Comparison of ENCODE assay signal across 1 cellular context in the genomic region with DNA sequence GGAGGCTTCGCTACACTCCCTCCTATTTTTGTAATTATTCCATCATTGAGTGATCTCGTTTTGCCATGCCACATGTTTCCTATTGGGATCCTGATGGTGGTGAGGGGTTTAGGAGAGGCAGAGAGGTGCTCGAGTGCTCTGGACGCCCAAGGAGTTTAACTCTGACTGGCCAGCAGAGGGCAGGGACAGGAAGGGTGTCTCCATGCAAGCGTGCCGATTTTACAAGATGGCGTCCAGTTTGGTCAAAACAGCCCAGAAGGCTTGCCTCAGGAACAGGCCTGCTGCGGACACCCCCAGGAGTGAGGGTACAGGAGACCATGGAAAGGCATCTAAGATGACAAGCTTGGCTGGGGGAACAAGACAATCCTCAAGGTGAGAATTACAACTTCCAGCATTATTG.
TF ChIP-seq lines count a peak whose summit lies in the region.

No MANE protein-coding gene starts in this region.

TF ChIP-seq in K562, 482 proteins besides CTCF, POLR2A, EP300 and RAD21 (continued from another document):
- peak; percentile 73; the same call in 1 of the 2 replicates for TF ChIP-seq EHMT2 (IDR thresholded peaks at IDR 0.05)
- no peak for TF ChIP-seq ZBTB1 (CRISPR knock-in tag; IDR thresholded peaks at IDR 0.05; ENCODE audit: borderline replicate concordance, low read depth)
- no peak for TF ChIP-seq ZNF143 (CRISPR knock-in tag; IDR thresholded peaks at IDR 0.05)
- TF ChIP-seq, protein P1, sequence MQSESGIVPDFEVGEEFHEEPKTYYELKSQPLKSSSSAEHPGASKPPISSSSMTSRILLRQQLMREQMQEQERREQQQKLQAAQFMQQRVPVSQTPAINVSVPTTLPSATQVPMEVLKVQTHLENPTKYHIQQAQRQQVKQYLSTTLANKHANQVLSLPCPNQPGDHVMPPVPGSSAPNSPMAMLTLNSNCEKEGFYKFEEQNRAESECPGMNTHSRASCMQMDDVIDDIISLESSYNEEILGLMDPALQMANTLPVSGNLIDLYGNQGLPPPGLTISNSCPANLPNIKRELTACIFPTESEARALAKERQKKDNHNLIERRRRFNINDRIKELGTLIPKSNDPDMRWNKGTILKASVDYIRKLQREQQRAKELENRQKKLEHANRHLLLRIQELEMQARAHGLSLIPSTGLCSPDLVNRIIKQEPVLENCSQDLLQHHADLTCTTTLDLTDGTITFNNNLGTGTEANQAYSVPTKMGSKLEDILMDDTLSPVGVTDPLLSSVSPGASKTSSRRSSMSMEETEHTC (IDR thresholded peaks at IDR 0.05) = no peak
- TF ChIP-seq ETS2 (tag; IDR thresholded peaks at IDR 0.05; ENCODE audit: borderline replicate concordance, poor library complexity, severe bottlenecking) = no peak
- TF ChIP-seq, protein P2, sequence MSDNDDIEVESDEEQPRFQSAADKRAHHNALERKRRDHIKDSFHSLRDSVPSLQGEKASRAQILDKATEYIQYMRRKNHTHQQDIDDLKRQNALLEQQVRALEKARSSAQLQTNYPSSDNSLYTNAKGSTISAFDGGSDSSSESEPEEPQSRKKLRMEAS (CRISPR knock-in tag; IDR thresholded peaks at IDR 0.05) = peak; percentile 17; the same call in 1 of the 2 replicates
- TF ChIP-seq ZFX (CRISPR knock-in tag; IDR thresholded peaks at IDR 0.05) = no peak
- TF ChIP-seq POLR2H (tag; IDR thresholded peaks at IDR 0.05; ENCODE audit: low read depth) = no peak
- 0 out of 2 replicates have a peak, but pooled peaks have one; percentile 14 for TF ChIP-seq HCFC1 (IDR thresholded peaks at IDR 0.05; ENCODE audit: low read depth, low read length)
- TF ChIP-seq, protein P3, sequence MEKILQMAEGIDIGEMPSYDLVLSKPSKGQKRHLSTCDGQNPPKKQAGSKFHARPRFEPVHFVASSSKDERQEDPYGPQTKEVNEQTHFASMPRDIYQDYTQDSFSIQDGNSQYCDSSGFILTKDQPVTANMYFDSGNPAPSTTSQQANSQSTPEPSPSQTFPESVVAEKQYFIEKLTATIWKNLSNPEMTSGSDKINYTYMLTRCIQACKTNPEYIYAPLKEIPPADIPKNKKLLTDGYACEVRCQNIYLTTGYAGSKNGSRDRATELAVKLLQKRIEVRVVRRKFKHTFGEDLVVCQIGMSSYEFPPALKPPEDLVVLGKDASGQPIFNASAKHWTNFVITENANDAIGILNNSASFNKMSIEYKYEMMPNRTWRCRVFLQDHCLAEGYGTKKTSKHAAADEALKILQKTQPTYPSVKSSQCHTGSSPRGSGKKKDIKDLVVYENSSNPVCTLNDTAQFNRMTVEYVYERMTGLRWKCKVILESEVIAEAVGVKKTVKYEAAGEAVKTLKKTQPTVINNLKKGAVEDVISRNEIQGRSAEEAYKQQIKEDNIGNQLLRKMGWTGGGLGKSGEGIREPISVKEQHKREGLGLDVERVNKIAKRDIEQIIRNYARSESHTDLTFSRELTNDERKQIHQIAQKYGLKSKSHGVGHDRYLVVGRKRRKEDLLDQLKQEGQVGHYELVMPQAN (IDR thresholded peaks at IDR 0.05; ENCODE audit: borderline replicate concordance) = no peak
- no peak for TF ChIP-seq SOX6 (IDR thresholded peaks at IDR 0.05)
- TF ChIP-seq ZNF75A (CRISPR knock-in tag; IDR thresholded peaks at IDR 0.05) = no peak
- TF ChIP-seq SMAD4 (CRISPR knock-in tag; conservative IDR thresholded peaks at IDR 0.05) = peak; percentile 19; the same call in 1 of the 2 replicates
- TF ChIP-seq, protein P4, sequence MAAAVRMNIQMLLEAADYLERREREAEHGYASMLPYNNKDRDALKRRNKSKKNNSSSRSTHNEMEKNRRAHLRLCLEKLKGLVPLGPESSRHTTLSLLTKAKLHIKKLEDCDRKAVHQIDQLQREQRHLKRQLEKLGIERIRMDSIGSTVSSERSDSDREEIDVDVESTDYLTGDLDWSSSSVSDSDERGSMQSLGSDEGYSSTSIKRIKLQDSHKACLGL (CRISPR knock-in tag; IDR thresholded peaks at IDR 0.05; ENCODE audit: borderline replicate concordance, poor library complexity, severe bottlenecking) = no peak
- TF ChIP-seq YY1 (IDR thresholded peaks at IDR 0.05; ENCODE audit: borderline replicate concordance in 1 of 3, control insufficient read depth in 1 of 3, extremely low read depth in 1 of 3, insufficient read depth in 3 of 3, insufficient read length in 1 of 3, insufficient replicate concordance in 2 of 3, low read depth in 1 of 3, low read length in 2 of 3) = peak; percentile 60 to 91 (median 75)
- no peak for TF ChIP-seq SETDB1 (IDR thresholded peaks at IDR 0.05; ENCODE audit: low read length)
- 0 out of 2 replicates have a peak, but pooled peaks have one; percentile 8 for TF ChIP-seq BHLHE40 (IDR thresholded peaks at IDR 0.05; ENCODE audit: low read length)
TF ChIP-seq in K562: peak in this region for 6.
